Comparison of ENCODE assay signal across 10 cellular contexts in genomic region chr1:19452221-19452663, GRCh38. TPM values are rescaled to one million over a fixed set of nuclear protein-coding genes. Genes with fewer than 3 reads are reported as not detected.
DNase-seq lines count a peak whose midpoint lies in the region; ATAC-seq, FAIRE-seq and TF ChIP-seq lines count a peak whose summit lies in the region.
"Had no signal": no experiment of that assay in that cellular context is flagged by ENCODE, and none has a peak within 500 bp of the region (broad histone marks: within the 10 kb centered on the region; RNA-seq: fewer than 3 reads in every experiment).

No MANE protein-coding gene starts in this region.

- H3K36me3 Mint-ChIP-seq in Calu3 (ENCODE audit: insufficient read depth, unreplicated experiment) = peaks cover 9% of the 10 kb centered on the region
- H3K36me3 Mint-ChIP-seq in activated naive CD8-positive, alpha-beta T cell treated with anti-CD3 and anti-CD28 coated beads for 36 hours = peaks cover 33% of the 10 kb centered on the region

- H3K27ac ChIP-seq in right atrium auricular region = peak overlapping the region; percentile 28 to 59
- H3K27ac ChIP-seq in smooth muscle cell (ENCODE audit: low read depth) = peak overlapping the region; percentile 29
- H3K27ac ChIP-seq in pancreas = peak overlapping the region in 1 of 4 donors; percentile 5

- H4K20me1 ChIP-seq in smooth muscle cell (ENCODE audit: low read depth) = peaks cover 99% of the 10 kb centered on the region

- ATAC-seq in GM21737 (IDR thresholded peaks at IDR 0.05; ENCODE audit: unreplicated experiment) (no peak), pancreas (no peak)
- ATAC-seq: HepG2 had no signal

- TF ChIP-seq CTCF in Calu3 (IDR thresholded peaks at IDR 0.05; ENCODE audit: unreplicated experiment) (no peak), right atrium auricular region (IDR thresholded peaks at IDR 0.05) (no peak), smooth muscle cell (IDR thresholded peaks at IDR 0.05; ENCODE audit: borderline replicate concordance, insufficient read depth, poor library complexity, severe bottlenecking) (no peak), pancreas (IDR thresholded peaks at IDR 0.05) (no peak)

- H3K9ac ChIP-seq in smooth muscle cell (ENCODE audit: low read depth) = no peak overlapping the region

- H2AFZ ChIP-seq in smooth muscle cell (ENCODE audit: low read depth) = no peak overlapping the region

- H3K4me3 Mint-ChIP-seq in Calu3 (ENCODE audit: low read depth, unreplicated experiment) = no peak overlapping the region
- no peak overlapping the region for H3K4me3 Mint-ChIP-seq in activated naive CD8-positive, alpha-beta T cell treated with anti-CD3 and anti-CD28 coated beads for 36 hours

- no peak for FAIRE-seq in pancreas (lab: Jason Lieb, UNC)
- FAIRE-seq: HepG2 had no signal

- BruUV-seq in Calu3 (replicated peaks; lab: Mats Ljungman, UMichigan) = no TSS peak

- H3K4me3 ChIP-seq in right atrium auricular region (no peak overlapping the region), smooth muscle cell (no peak overlapping the region), pancreas (no peak overlapping the region)

- 91% methylated on average over 12 of the region's 12 CpGs for WGBS in smooth muscle cell (ENCODE audit: low lambda C conversion rate)
- 79 to 92% methylated on average over 12 of the region's 12 CpGs for WGBS in pancreas, 2 donors

- H3K27me3 ChIP-seq in right atrium auricular region (no peaks in the 10 kb centered on the region), smooth muscle cell (ENCODE audit: low read depth) (no peaks in the 10 kb centered on the region), pancreas (no peaks in the 10 kb centered on the region)

- H3K4me2 ChIP-seq in smooth muscle cell = no peak overlapping the region

- H3K9me3 ChIP-seq in right atrium auricular region = no peaks in the 10 kb centered on the region
- H3K9me3 ChIP-seq in smooth muscle cell (replicated peaks; ENCODE audit: low read depth) = no peaks in the 10 kb centered on the region
- H3K9me3 ChIP-seq in pancreas = no peaks in the 10 kb centered on the region

- peaks cover 0 to 98% of the 10 kb centered on the region in 2 donors for H3K4me1 ChIP-seq in right atrium auricular region
- H3K4me1 ChIP-seq in smooth muscle cell (ENCODE audit: low read depth) = peaks cover 57% of the 10 kb centered on the region
- peaks cover 13 to 32% (median 13%) of the 10 kb centered on the region in 3 donors for H3K4me1 ChIP-seq in pancreas

- peaks cover 23% of the 10 kb centered on the region for H3F3A ChIP-seq in smooth muscle cell (ENCODE audit: low read depth)

- H3K9me3 Mint-ChIP-seq in Calu3 (ENCODE audit: low read depth, unreplicated experiment) = no peaks in the 10 kb centered on the region
- H3K9me3 Mint-ChIP-seq in activated naive CD8-positive, alpha-beta T cell treated with anti-CD3 and anti-CD28 coated beads for 36 hours = no peaks in the 10 kb centered on the region

- peaks cover 32% of the 10 kb centered on the region for H3K4me1 Mint-ChIP-seq in Calu3 (ENCODE audit: low read depth, unreplicated experiment)
- H3K4me1 Mint-ChIP-seq in activated naive CD8-positive, alpha-beta T cell treated with anti-CD3 and anti-CD28 coated beads for 36 hours = peaks cover 85% of the 10 kb centered on the region

- CTCF ChIA-PET in Calu3 (lab: Charles Lee) = no interaction called here

- H3K36me3 ChIP-seq in right atrium auricular region (no peaks in the 10 kb centered on the region), smooth muscle cell (ENCODE audit: low read depth) (no peaks in the 10 kb centered on the region), pancreas (no peaks in the 10 kb centered on the region)

- no peaks in the 10 kb centered on the region for H3K27me3 Mint-ChIP-seq in Calu3 (ENCODE audit: unreplicated experiment)
- H3K27me3 Mint-ChIP-seq in activated naive CD8-positive, alpha-beta T cell treated with anti-CD3 and anti-CD28 coated beads for 36 hours = no peaks in the 10 kb centered on the region

- intact Hi-C loops in Calu3 (cut with micrococcal nuclease; ENCODE audit: unreplicated experiment) = no loop called here
- intact Hi-C loops in pancreas (cut with DNase I) = no loop called here
- intact Hi-C loops in posterior cingulate gyrus (cut with DNase I) = no loop called here

- DNase-seq in Calu3 = no peak
- no peak for DNase-seq in activated naive CD8-positive, alpha-beta T cell treated with anti-CD3 and anti-CD28 coated beads for 36 hours
- DNase-seq in right atrium auricular region (ENCODE audit: low spot score) = peak; percentile 84
- no peak for DNase-seq in smooth muscle cell (lab: John Stamatoyannopoulos, UW; ENCODE audit: unreplicated experiment)
- no peak for DNase-seq in pancreas
- DNase-seq in GM19240 (ENCODE audit: insufficient read length, low spot score) = no peak
- DNase-seq in posterior cingulate gyrus = no peak
- DNase-seq: stimulated activated CD4-positive, alpha-beta T cell treated with anti-CD3 and anti-CD28 coated beads, Interleukin-2, amount 100 ng/mL, for 24 hours had no signal

- peak overlapping the region; percentile 47 for H3K27ac Mint-ChIP-seq in Calu3 (ENCODE audit: unreplicated experiment)
- peak overlapping the region; percentile 2 for H3K27ac Mint-ChIP-seq in activated naive CD8-positive, alpha-beta T cell treated with anti-CD3 and anti-CD28 coated beads for 36 hours

- peaks cover 87% of the 10 kb centered on the region for H3K79me2 ChIP-seq in smooth muscle cell (ENCODE audit: low read depth)

RNA-seq across cellular contexts. Expression of gene CAPZB, which starts 33.1 kb away (rescaled TPM):
- total RNA-seq in Calu3 (2022) (198 and 207 TPM in 2 replicates), right atrium auricular region (100 to 1,000 TPM in 1 of 2 donors, 10 to 100 TPM in 1; 87.8 to 122 TPM), smooth muscle cell (205 and 209 TPM in 2 replicates), pancreas (100 to 1,000 TPM in 2 of 6 donors, 10 to 100 TPM in 4; 43.2 to 124 (median 69.3) TPM)
- 100 to 1,000 TPM; 324 to 332 TPM for total RNA-seq in activated naive CD8-positive, alpha-beta T cell treated with anti-CD3 and anti-CD28 coated beads for 36 hours
- polyA plus RNA-seq in smooth muscle cell (405 TPM in 2 replicates), pancreas (100 to 1,000 TPM in 1 of 2 donors, 10 to 100 TPM in 1; 71.8 to 116 TPM)
